24 cellular contexts compared by ENCODE assay signal in genomic region chr17:66619196-66619595, GRCh38.
"Had no signal": no experiment of that assay in that cellular context is flagged by ENCODE, and none has a peak within 500 bp of the region (broad histone marks: within the 10 kb centered on the region; RNA-seq: fewer than 3 reads in every experiment).

No MANE protein-coding gene starts in this region.

- H3K4me1 ChIP-seq: right atrium auricular region, right lobe of liver, suprapubic skin, tibial artery had no signal

- H3K9me3 ChIP-seq: left lung, lower lobe of right lung, ovary, right atrium auricular region, right lobe of liver, suprapubic skin, thoracic aorta, tibial artery, upper lobe of right lung had no signal

- ATAC-seq: left colon; left lung; lower lobe of right lung; naive thymus-derived CD4-positive, alpha-beta T cell; natural killer cell treated with Interleukin-12 subunit alpha and Interleukin-12 subunit beta and Interleukin-15 and Interleukin-18, amount 100 ng/mL, for 72 hours; right lobe of liver; stimulated activated naive B cell treated with anti-CD40 and anti-IgM and Interleukin-4, amounts not matched to agents 10 μg/mL and 1 μg/mL and 100 μg/mL, for 72 hours; upper lobe of right lung had no signal

- H3K36me3 ChIP-seq: left lung, lower lobe of right lung, ovary, right atrium auricular region, right lobe of liver, suprapubic skin, thoracic aorta, tibial artery, upper lobe of right lung had no signal

- H3K27me3 ChIP-seq: left lung, ovary, right atrium auricular region, right lobe of liver, suprapubic skin, tibial artery, upper lobe of right lung had no signal

- H3K27ac ChIP-seq: left lung, lower lobe of right lung, ovary, right atrium auricular region, right lobe of liver, skin epidermis, suprapubic skin, thoracic aorta, tibial artery, upper lobe of right lung had no signal

- DNase-seq: hypothalamus; immature natural killer cell; kidney; left colon; left lung; lower lobe of right lung; mammary epithelial cell; mesenchymal stem cell; naive thymus-derived CD4-positive, alpha-beta T cell; ovary; right lobe of liver; stimulated activated CD4-positive, alpha-beta T cell treated with anti-CD3 and anti-CD28 coated beads, Interleukin-12 subunit alpha, Interleukin-12 subunit beta, amount 100 ng/mL, for 4 hours; stimulated activated CD4-positive, alpha-beta T cell treated with anti-CD3 and anti-CD28 coated beads, Interleukin-15, amount 100 ng/mL, for 24 hours; stimulated activated CD4-positive, alpha-beta T cell treated with anti-CD3 and anti-CD28 coated beads, Interleukin-2, amount 100 ng/mL, for 24 hours; stimulated activated CD4-positive, alpha-beta T cell treated with anti-CD3 and anti-CD28 coated beads, Interleukin-4, amount 100 ng/mL, for 1 hour; stimulated activated naive B cell treated with anti-CD40 and anti-IgM and Interleukin-4, amounts not matched to agents 10 μg/mL and 1 μg/mL and 100 μg/mL, for 72 hours; tibial artery; trophoblast cell; upper lobe of right lung had no signal

- H3K4me3 ChIP-seq: left lung, lower lobe of right lung, ovary, right atrium auricular region, right lobe of liver, skin epidermis, suprapubic skin, thoracic aorta, tibial artery, upper lobe of right lung had no signal
